8 cellular contexts compared by ENCODE assay signal in genomic region chr11:14358729-14359439, GRCh38.
A peak's percentile ranks its signal among the peaks of the same experiment; 100 is the strongest.
DNase-seq lines count a peak whose midpoint lies in the region; ATAC-seq lines count a peak whose summit lies in the region.

TSS of gene RRAS2 (minus strand) at chr11:14359183. CDS start at chr11:14358870, 313 bp downstream.

- peaks cover 8 to 14% of the 10 kb centered on the region in 2 donors for H3K4me1 ChIP-seq in mucosa of rectum (ENCODE audit: control insufficient read depth in 2 of 2, insufficient read depth in 2 of 2, low read length in 2 of 2)

- peak within 1 kb of the TSS; percentile 80 to 83 for H3K9ac ChIP-seq in mucosa of rectum (ENCODE audit: low read depth in 1 of 2, low read length in 2 of 2)

- no peaks in the 10 kb centered on the region for H3K27me3 ChIP-seq in mucosa of rectum (ENCODE audit: control insufficient read depth in 2 of 2, insufficient read depth in 2 of 2, low read length in 2 of 2)

- ATAC-seq in GM18867 (IDR thresholded peaks at IDR 0.05; ENCODE audit: unreplicated experiment) (peak; percentile 91), HG03097 (IDR thresholded peaks at IDR 0.05; ENCODE audit: low FRiP score, unreplicated experiment) (peak; percentile 78)

- DNase-seq in AG08396 (ENCODE audit: low spot score) (peak; percentile 82), NCI-H82 treated with DMSO at 0.1 percent for 48 hours (lab: John Stamatoyannopoulos, UW; ENCODE audit: unreplicated experiment) (peak; percentile 31), epidermal melanocyte (ENCODE audit: insufficient read length, low spot score) (peak; percentile 65)
- peak; percentile 81 for DNase-seq in activated CD8-positive, alpha-beta memory T cell treated with anti-CD3 and anti-CD28 coated beads, Interleukin-2, amount 50 U/mL, for 4 hours
- peak; percentile 44 to 60 for DNase-seq in stimulated activated CD8-positive, alpha-beta memory T cell treated with anti-CD3 and anti-CD28 coated beads, Interleukin-4, amount 100 ng/mL, for 4 hours (ENCODE audit: low read depth in 2 of 2, low spot score in 1 of 2)

- H3K27ac ChIP-seq in mucosa of rectum (ENCODE audit: low read depth in 2 of 2, low read length in 2 of 2): peak within 1 kb of the TSS; percentile 70 to 74

- H3K36me3 ChIP-seq in mucosa of rectum (ENCODE audit: control insufficient read depth in 2 of 2, insufficient read depth in 2 of 2, low read length in 2 of 2): no peaks in the 10 kb centered on the region

- peak within 1 kb of the TSS; percentile 81 to 89 for H3K4me3 ChIP-seq in mucosa of rectum (ENCODE audit: low read length in 2 of 2)

- H3K9me3 ChIP-seq in mucosa of rectum (ENCODE audit: control insufficient read depth in 2 of 2, low read length in 2 of 2): no peaks in the 10 kb centered on the region

Comparison
In these comparisons a context has a peak if more than half of its experiments do, and no peak if none do; other contexts are left out.
1. Peak in every context shown above with its lines: DNase-seq, ATAC-seq, H3K4me3 ChIP-seq and H3K27ac ChIP-seq.
2. DNase-seq: peak in every context shown above with its lines; median percentile 82 in AG08396; 81 in activated CD8-positive, alpha-beta memory T cell treated with anti-CD3 and anti-CD28 coated beads, Interleukin-2, amount 50 U/mL, for 4 hours; 65 in epidermal melanocyte; 52 in stimulated activated CD8-positive, alpha-beta memory T cell treated with anti-CD3 and anti-CD28 coated beads, Interleukin-4, amount 100 ng/mL, for 4 hours; 31 in NCI-H82 treated with DMSO at 0.1 percent for 48 hours.